Comparison of ENCODE assay signal across 18 cellular contexts in genomic region chr15:60972301-60972700, GRCh38.
DNase-seq lines count a peak whose midpoint lies in the region; ATAC-seq and TF ChIP-seq lines count a peak whose summit lies in the region.
"Had no signal": no experiment of that assay in that cellular context is flagged by ENCODE, and none has a peak within 500 bp of the region (broad histone marks: within the 10 kb centered on the region; RNA-seq: fewer than 3 reads in every experiment).

No MANE protein-coding gene starts in this region.

- H3K9me3 ChIP-seq in PC-3 (ENCODE audit: low read length) (no peaks in the 10 kb centered on the region), mesenchymal stem cell (ENCODE audit: control insufficient read depth, low read length) (no peaks in the 10 kb centered on the region), A673 (ENCODE audit: low read depth, low read length, poor library complexity, severe bottlenecking) (no peaks in the 10 kb centered on the region)
- H3K9me3 ChIP-seq: upper lobe of right lung had no signal

- H3K9me2 ChIP-seq in PC-3 (replicated peaks; ENCODE audit: low read length), result no peaks in the 10 kb centered on the region

- BruUV-seq in PC-3 (replicated peaks; lab: Mats Ljungman, UMichigan) (no TSS peak), A673 (replicated peaks; lab: Mats Ljungman, UMichigan) (no TSS peak)

- H3K14ac ChIP-seq in mesenchymal stem cell (ENCODE audit: low read length in 2 of 2), result no peak overlapping the region

- WGBS in mesenchymal stem cell, result 47% methylated on average over 4 of the region's 7 CpGs

- H2AFZ ChIP-seq in PC-3 (ENCODE audit: low read length), result no peak overlapping the region
- H2AFZ ChIP-seq in mesenchymal stem cell (ENCODE audit: low read depth, low read length), result no peak overlapping the region
- H2AFZ ChIP-seq: parathyroid adenoma had no signal

- H3K79me1 ChIP-seq in mesenchymal stem cell (replicated peaks; ENCODE audit: low read length, poor library complexity, severe bottlenecking), result no peaks in the 10 kb centered on the region

- TF ChIP-seq CTCF in AG10803 (conservative IDR thresholded peaks at IDR 0.05; ENCODE audit: low read length) (no peak), PC-3 (conservative IDR thresholded peaks at IDR 0.05; ENCODE audit: low read depth, low read length) (no peak), A673 (conservative IDR thresholded peaks at IDR 0.05; ENCODE audit: low read depth, low read length) (no peak)

- peak overlapping the region; percentile 18 for H3K27ac ChIP-seq in PC-3 (ENCODE audit: low read length)
- H3K27ac ChIP-seq in mesenchymal stem cell (ENCODE audit: low read length, poor library complexity, severe bottlenecking), result no peak overlapping the region
- no peak overlapping the region for H3K27ac ChIP-seq in A673 (ENCODE audit: low read depth, low read length, poor library complexity, severe bottlenecking)
- H3K27ac ChIP-seq: KMS-11, parathyroid adenoma, upper lobe of right lung, VCaP had no signal

- H3K27ac Mint-ChIP-seq in activated naive CD4-positive, alpha-beta T cell treated with anti-CD3 and anti-CD28 coated beads, Interleukin-2, amount 50 U/mL, for 72 hours, result no peak overlapping the region
- H3K27ac Mint-ChIP-seq: activated naive CD4-positive, alpha-beta T cell treated with anti-CD3 and anti-CD28 coated beads for 36 hours had no signal

- H2BK12ac ChIP-seq in mesenchymal stem cell (ENCODE audit: low read length in 2 of 2), result no peak overlapping the region

- no peak overlapping the region for H4K91ac ChIP-seq in mesenchymal stem cell (ENCODE audit: low read length)

- H3K4me2 ChIP-seq in PC-3 (ENCODE audit: low read length) (no peak overlapping the region), mesenchymal stem cell (ENCODE audit: low read length, poor library complexity, severe bottlenecking) (no peak overlapping the region)
- H3K4me2 ChIP-seq: KMS-11 had no signal

- H3K36me3 ChIP-seq in PC-3 (ENCODE audit: low read depth, low read length), result no peaks in the 10 kb centered on the region
- no peaks in the 10 kb centered on the region for H3K36me3 ChIP-seq in mesenchymal stem cell (ENCODE audit: control insufficient read depth in 1 of 2, insufficient read depth in 2 of 2, low read depth in 1 of 2, low read length in 2 of 2)
- H3K36me3 ChIP-seq in A673 (ENCODE audit: insufficient read depth, low read length, poor library complexity, severe bottlenecking), result no peaks in the 10 kb centered on the region
- H3K36me3 ChIP-seq: upper lobe of right lung had no signal

- no peaks in the 10 kb centered on the region for H3K79me2 ChIP-seq in PC-3 (ENCODE audit: low read length)
- H3K79me2 ChIP-seq: parathyroid adenoma had no signal

- H2BK5ac ChIP-seq in mesenchymal stem cell (ENCODE audit: low read depth, low read length, poor library complexity, severe bottlenecking), result no peak overlapping the region

- H3K23ac ChIP-seq in mesenchymal stem cell (ENCODE audit: low read length in 2 of 2), result no peak overlapping the region

- H3K4me3 ChIP-seq in AG10803 (ENCODE audit: low read length) (peak overlapping the region; percentile 4; the same call in 1 of the 2 replicates), PC-3 (ENCODE audit: low read length) (no peak overlapping the region), mesenchymal stem cell (ENCODE audit: insufficient read depth in 1 of 2, low read depth in 1 of 2, low read length in 2 of 2) (no peak overlapping the region), A673 (ENCODE audit: low read depth, low read length, poor library complexity, severe bottlenecking) (no peak overlapping the region)
- H3K4me3 ChIP-seq: upper lobe of right lung had no signal

- H3F3A ChIP-seq in PC-3 (ENCODE audit: low read length, unreplicated experiment), result no peaks in the 10 kb centered on the region

- no peaks in the 10 kb centered on the region for H3K36me3 Mint-ChIP-seq in activated naive CD4-positive, alpha-beta T cell treated with anti-CD3 and anti-CD28 coated beads, Interleukin-2, amount 50 U/mL, for 72 hours

- no peaks in the 10 kb centered on the region for H3K9me3 Mint-ChIP-seq in activated naive CD4-positive, alpha-beta T cell treated with anti-CD3 and anti-CD28 coated beads, Interleukin-2, amount 50 U/mL, for 72 hours
- H3K9me3 Mint-ChIP-seq: activated naive CD4-positive, alpha-beta T cell treated with anti-CD3 and anti-CD28 coated beads for 36 hours had no signal

- H4K20me1 ChIP-seq in PC-3 (ENCODE audit: low read length), result no peaks in the 10 kb centered on the region

- H2BK120ac ChIP-seq in mesenchymal stem cell (ENCODE audit: low read depth, low read length), result no peak overlapping the region

- no peak overlapping the region for H2AK5ac ChIP-seq in mesenchymal stem cell (ENCODE audit: low read length, severe bottlenecking)

- POLR2A ChIA-PET in PC-3 (lab: Charles Lee; ENCODE audit: unreplicated experiment), result no interaction called here
- POLR2A ChIA-PET in A673 (lab: Charles Lee; ENCODE audit: low non-redundant PET), result interaction anchor here (0.6 kb wide), 1 partner anchor 258 kb away, joined by 3 read pairs; no protein-coding TSS in a partner anchor

- H3K4me1 ChIP-seq in PC-3 (ENCODE audit: insufficient read depth, low read length) (peaks cover 8% of the 10 kb centered on the region; the same call in 1 of the 2 replicates), mesenchymal stem cell (ENCODE audit: control insufficient read depth, insufficient read depth, low read depth, low read length) (peaks cover 16% of the 10 kb centered on the region), A673 (ENCODE audit: insufficient read depth, low read length, poor library complexity, severe bottlenecking) (no peaks in the 10 kb centered on the region)
- H3K4me1 ChIP-seq: parathyroid adenoma, upper lobe of right lung had no signal

- H3K27me3 ChIP-seq in PC-3 (ENCODE audit: low read length), result no peaks in the 10 kb centered on the region
- no peaks in the 10 kb centered on the region for H3K27me3 ChIP-seq in mesenchymal stem cell (ENCODE audit: control insufficient read depth in 1 of 2, insufficient read depth in 1 of 2, low read length in 2 of 2)
- H3K27me3 ChIP-seq in A673 (replicated peaks; ENCODE audit: insufficient read depth, low read depth, low read length, poor library complexity), result no peaks in the 10 kb centered on the region
- H3K27me3 ChIP-seq: upper lobe of right lung had no signal

- ATAC-seq in PC-3 (no peak), HG03469 (IDR thresholded peaks at IDR 0.05; ENCODE audit: unreplicated experiment) (no peak)
- ATAC-seq in activated naive CD4-positive, alpha-beta T cell treated with anti-CD3 and anti-CD28 coated beads, Interleukin-2, amount 50 U/mL, for 72 hours, result no peak
- ATAC-seq: upper lobe of right lung had no signal

- no peak overlapping the region for H4K8ac ChIP-seq in mesenchymal stem cell (ENCODE audit: low read length)

- H2BK15ac ChIP-seq in mesenchymal stem cell (ENCODE audit: low read depth, poor library complexity, severe bottlenecking), result no peak overlapping the region

- H3K4ac ChIP-seq in mesenchymal stem cell (ENCODE audit: low read depth in 1 of 2, low read length in 2 of 2), result no peak overlapping the region

- no peak overlapping the region for H3K18ac ChIP-seq in mesenchymal stem cell (ENCODE audit: low read depth in 1 of 2, low read length in 2 of 2)

- CTCF ChIA-PET in PC-3 (lab: Charles Lee) (no interaction called here), A673 (lab: Charles Lee) (no interaction called here)

- intact Hi-C loops in PC-3 (cut with micrococcal nuclease), result no loop called here
- intact Hi-C loops in A673 (cut with micrococcal nuclease; ENCODE audit: unreplicated experiment), result no loop called here

- H3K9ac ChIP-seq in PC-3 (ENCODE audit: low read length) (no peak overlapping the region), mesenchymal stem cell (ENCODE audit: low read length) (peak overlapping the region; percentile 70)
- H3K9ac ChIP-seq: KMS-11, parathyroid adenoma had no signal

- DNase-seq in AG10803 (ENCODE audit: low read depth) (peak; percentile 93), PC-3 (peak; percentile 15), dermis blood vessel endothelial cell (peak; percentile 38), mesenchymal stem cell (peak; percentile 46), NCI-H345 (lab: John Stamatoyannopoulos, UW) (no peak), A673 (ENCODE audit: low spot score) (no peak)
- no peak for DNase-seq in activated naive CD4-positive, alpha-beta T cell treated with anti-CD3 and anti-CD28 coated beads, Interleukin-2, amount 50 U/mL, for 72 hours (ENCODE audit: low spot score in 2 of 2)
- DNase-seq: activated naive CD4-positive, alpha-beta T cell treated with anti-CD3 and anti-CD28 coated beads for 36 hours; C1 segment of cervical spinal cord; foreskin melanocyte; NCI-H1930; NCI-H82; stimulated activated CD4-positive, alpha-beta T cell treated with anti-CD3 and anti-CD28 coated beads, Interleukin-1b, Interleukin-23, amount 100 ng/mL, for 48 hours; upper lobe of right lung had no signal

Comparison
In these comparisons a context has a peak if more than half of its experiments do, and no peak if none do; other contexts are left out.
1. DNase-seq: peak in AG10803 (single experiment), PC-3 (single experiment), dermis blood vessel endothelial cell (single experiment) and mesenchymal stem cell (single experiment); none in NCI-H345 (single experiment), A673 (single experiment) and activated naive CD4-positive, alpha-beta T cell treated with anti-CD3 and anti-CD28 coated beads, Interleukin-2, amount 50 U/mL, for 72 hours (0 of 2).